In the genomic region with DNA sequence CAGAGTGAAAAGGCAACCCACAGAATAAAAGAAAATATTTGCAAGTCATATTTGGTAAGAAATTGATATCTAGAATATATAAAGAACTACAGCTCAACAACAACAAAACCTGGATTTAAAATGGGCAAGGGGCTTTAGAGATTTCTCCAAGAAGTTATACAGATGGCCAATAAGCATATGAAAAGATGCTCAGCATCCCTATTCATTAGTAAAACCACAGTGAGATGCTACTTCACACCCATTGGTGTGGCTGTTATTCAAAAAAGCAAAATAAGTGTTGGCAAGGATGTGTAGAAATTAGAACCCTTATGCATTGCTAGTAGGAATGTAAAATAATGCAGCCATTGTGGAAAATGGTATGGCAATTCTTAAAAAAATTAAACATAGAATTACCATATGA, we compare ENCODE assay signal across 32 cellular contexts.
"Had no signal": no experiment of that assay in that cellular context is flagged by ENCODE, and none has a peak within 500 bp of the region (broad histone marks: within the 10 kb centered on the region; RNA-seq: fewer than 3 reads in every experiment).

No MANE protein-coding gene starts in this region.

- ATAC-seq: activated CD4-positive, alpha-beta T cell treated with anti-CD3 and anti-CD28 coated beads for 36 hours; activated CD4-positive, CD25-positive, alpha-beta regulatory T cell treated with anti-CD3 and anti-CD28 coated beads, Interleukin-2, amount 50 U/mL, for 24 hours; activated CD8-positive, alpha-beta T cell treated with anti-CD3 and anti-CD28 coated beads, Interleukin-2, amount 10 ng/mL, durations not matched to agents 7 days and 5 days; activated T-helper 17 cell treated with anti-CD3 and anti-CD28 coated beads, Interleukin-2, amount 50 U/mL, for 72 hours; PC-3 had no signal

- H3K4me3 ChIP-seq: Peyer's patch, SJSA1 had no signal

- DNase-seq: activated CD4-positive, alpha-beta T cell treated with anti-CD3 and anti-CD28 coated beads for 36 hours; activated CD4-positive, alpha-beta T cell treated with anti-CD3 and anti-CD28 coated beads, Interleukin-2, amount 10 ng/mL, durations not matched to agents 7 days and 5 days; activated CD4-positive, alpha-beta T cell treated with anti-CD3 and anti-CD28 coated beads, Interleukin-2, amount 50 U/mL, for 48 hours; activated CD8-positive, alpha-beta T cell treated with anti-CD3 and anti-CD28 coated beads, Interleukin-2, amount 10 ng/mL, durations not matched to agents 7 days and 5 days; activated effector memory CD4-positive, alpha-beta T cell treated with anti-CD3 and anti-CD28 coated beads, Interleukin-2, amount 50 U/mL, for 16 hours; activated naive CD4-positive, alpha-beta T cell treated with Interleukin-2 at 50 U/mL for 16 hours; activated T-cell treated with anti-CD3 and anti-CD28 coated beads, Interleukin-2, amount 50 U/mL, for 24 hours; anterior cingulate cortex; caudate nucleus; Kasumi-1; MM.1S; MV-4-11; NCI-H1092; NCI-H1436 treated with DMSO at 0.1 percent for 48 hours; NCI-H1694 treated with DMSO at 0.1 percent for 48 hours; NCI-H2029; NCI-H510A; NCI-H526; NCI-H748 treated with DMSO at 0.1 percent for 48 hours; NK-92 treated with Interleukin-12 subunit alpha and Interleukin-12 subunit beta, amount 100 ng/mL, for 24 hours; PC-3; Peyer's patch; RPMI8226; SHP77 treated with DMSO at 0.1 percent for 48 hours; SK-N-SH had no signal

- H3K27me3 Mint-ChIP-seq: activated CD4-positive, alpha-beta T cell treated with anti-CD3 and anti-CD28 coated beads for 36 hours; activated CD4-positive, alpha-beta T cell treated with anti-CD3 and anti-CD28 coated beads, Interleukin-2, amount 10 ng/mL, durations not matched to agents 7 days and 5 days; activated naive CD4-positive, alpha-beta T cell treated with anti-CD3 and anti-CD28 coated beads, Interleukin-2, amount 50 U/mL, for 24 hours; activated T-cell treated with anti-CD3 and anti-CD28 coated beads, Interleukin-2, amount 50 U/mL, for 24 hours; activated T-helper 17 cell treated with anti-CD3 and anti-CD28 coated beads, Interleukin-2, amount 50 U/mL, for 72 hours; brain had no signal

- H3K4me3 Mint-ChIP-seq: activated CD4-positive, alpha-beta T cell treated with anti-CD3 and anti-CD28 coated beads for 36 hours; activated CD4-positive, alpha-beta T cell treated with anti-CD3 and anti-CD28 coated beads, Interleukin-2, amount 10 ng/mL, durations not matched to agents 7 days and 5 days; activated CD8-positive, alpha-beta T cell treated with anti-CD3 and anti-CD28 coated beads, Interleukin-2, amount 10 ng/mL, durations not matched to agents 7 days and 5 days; activated naive CD4-positive, alpha-beta T cell treated with anti-CD3 and anti-CD28 coated beads, Interleukin-2, amount 50 U/mL, for 24 hours; activated T-cell treated with anti-CD3 and anti-CD28 coated beads, Interleukin-2, amount 50 U/mL, for 24 hours; activated T-helper 17 cell treated with anti-CD3 and anti-CD28 coated beads, Interleukin-2, amount 50 U/mL, for 72 hours; brain; T-helper 1 cell treated with Interleukin-12 subunit alpha and Interleukin-12 subunit beta and Interleukin-4 antibody, amounts not matched to agents 30 μg/mL and 1 μg/mL, for 36 hours; T-helper 2 cell treated with Interferon-gamma antibody and Interleukin-4, amounts not matched to agents 5 μg/mL and 100 μg/mL, for 36 hours had no signal

- H3K27ac Mint-ChIP-seq: activated CD4-positive, alpha-beta T cell treated with anti-CD3 and anti-CD28 coated beads for 36 hours; activated CD4-positive, alpha-beta T cell treated with anti-CD3 and anti-CD28 coated beads, Interleukin-2, amount 10 ng/mL, durations not matched to agents 7 days and 5 days; activated CD8-positive, alpha-beta T cell treated with anti-CD3 and anti-CD28 coated beads, Interleukin-2, amount 10 ng/mL, durations not matched to agents 7 days and 5 days; activated naive CD4-positive, alpha-beta T cell treated with anti-CD3 and anti-CD28 coated beads, Interleukin-2, amount 50 U/mL, for 24 hours; activated T-cell treated with anti-CD3 and anti-CD28 coated beads, Interleukin-2, amount 50 U/mL, for 24 hours; activated T-helper 17 cell treated with anti-CD3 and anti-CD28 coated beads, Interleukin-2, amount 50 U/mL, for 72 hours; T-helper 2 cell treated with Interferon-gamma antibody and Interleukin-4, amounts not matched to agents 5 μg/mL and 100 μg/mL, for 36 hours had no signal

- H3K27me3 ChIP-seq: Peyer's patch, SJSA1 had no signal

- H3K4me1 ChIP-seq: Peyer's patch, SJSA1 had no signal

- H3K9ac ChIP-seq: SK-N-SH had no signal

- H3K27ac ChIP-seq: Peyer's patch, SJSA1 had no signal

- H3K9me3 ChIP-seq: Peyer's patch, SJSA1, SK-N-SH had no signal

- H3K4me2 ChIP-seq: SK-N-SH had no signal

- H3K9me3 Mint-ChIP-seq: activated naive CD4-positive, alpha-beta T cell treated with anti-CD3 and anti-CD28 coated beads, Interleukin-2, amount 50 U/mL, for 24 hours; activated T-cell treated with anti-CD3 and anti-CD28 coated beads, Interleukin-2, amount 50 U/mL, for 24 hours; activated T-helper 17 cell treated with anti-CD3 and anti-CD28 coated beads, Interleukin-2, amount 50 U/mL, for 72 hours; brain; T-helper 1 cell treated with Interleukin-12 subunit alpha and Interleukin-12 subunit beta and Interleukin-4 antibody, amounts not matched to agents 30 μg/mL and 1 μg/mL, for 36 hours; T-helper 2 cell treated with Interferon-gamma antibody and Interleukin-4, amounts not matched to agents 5 μg/mL and 100 μg/mL, for 36 hours had no signal
